14 cellular contexts compared by ENCODE assay signal in the genomic region with DNA sequence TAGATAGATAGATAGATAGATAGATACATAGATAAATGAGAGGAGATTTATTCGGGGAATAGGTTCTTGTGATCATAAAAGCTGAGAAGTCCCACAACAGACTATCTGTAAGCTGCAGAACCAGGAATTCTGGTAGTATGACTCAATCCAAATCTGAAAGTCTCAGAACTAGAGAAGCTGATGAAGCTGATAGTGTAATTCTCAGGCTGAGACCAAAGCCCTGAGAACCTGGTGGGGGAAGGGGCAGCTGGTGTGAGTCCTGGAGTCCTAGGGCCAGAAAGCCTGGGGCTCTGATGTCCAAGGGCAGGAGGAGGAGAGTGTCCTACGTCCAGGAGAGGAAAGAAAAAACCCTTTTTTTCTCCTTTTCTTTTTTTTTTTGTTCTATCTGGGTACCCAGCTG.
"Had no signal": no experiment of that assay in that cellular context is flagged by ENCODE, and none has a peak within 500 bp of the region (broad histone marks: within the 10 kb centered on the region; RNA-seq: fewer than 3 reads in every experiment).

No MANE protein-coding gene starts in this region.

- DNase-seq: activated CD8-positive, alpha-beta memory T cell treated with anti-CD3 and anti-CD28 coated beads, Interleukin-2, amount 10 ng/mL, durations not matched to agents 7 days and 5 days; activated gamma-delta T cell; activated T-cell treated with anti-CD3 and anti-CD28 coated beads, Interleukin-2, amount 50 U/mL, for 24 hours; anterior cingulate cortex; foreskin melanocyte; heart left ventricle; left ventricle myocardium inferior; ovary; stimulated activated CD4-positive, alpha-beta T cell treated with anti-CD3 and anti-CD28 coated beads, Interleukin-4, amount 100 ng/mL, for 1 hour; stimulated activated CD8-positive, alpha-beta memory T cell treated with anti-CD3 and anti-CD28 coated beads, Interleukin-4, amount 100 ng/mL, for 48 hours; stimulated activated naive CD8-positive, alpha-beta T cell treated with anti-CD3 and anti-CD28 coated beads, Interleukin-15, Interleukin-2, amounts not matched to agents 100 U/mL and 50 U/mL, for 24 hours; T-helper 2 cell; upper lobe of right lung had no signal

- ATAC-seq: activated CD4-positive, CD25-positive, alpha-beta regulatory T cell treated with anti-CD3 and anti-CD28 coated beads, Interleukin-2, amount 50 U/mL, for 24 hours; activated CD8-positive, alpha-beta memory T cell treated with anti-CD3 and anti-CD28 coated beads, Interleukin-2, amount 10 ng/mL, durations not matched to agents 7 days and 5 days; heart left ventricle; stimulated activated naive CD8-positive, alpha-beta T cell treated with anti-CD3 and anti-CD28 coated beads, Interleukin-15, Interleukin-2, amounts not matched to agents 100 U/mL and 50 U/mL, for 24 hours; upper lobe of right lung had no signal
